ENCODE assay signal across 16 cellular contexts in genomic region chr18:22108674-22109073, GRCh38.
DNase-seq lines count a peak whose midpoint lies in the region; ATAC-seq, FAIRE-seq and TF ChIP-seq lines count a peak whose summit lies in the region.
"Had no signal": no experiment of that assay in that cellular context is flagged by ENCODE, and none has a peak within 500 bp of the region (broad histone marks: within the 10 kb centered on the region; RNA-seq: fewer than 3 reads in every experiment).

No MANE protein-coding gene starts in this region.

- DNase-seq in Caco-2 (peak; percentile 51 to 62), HuH-7.5 (ENCODE audit: low spot score) (peak; percentile 27), K562 (ENCODE audit: extremely low read depth in 1 of 4, low spot score in 3 of 4) (peak in 1 of 4 experiments; percentile 25), kidney epithelial cell (ENCODE audit: low read depth) (no peak), GM20000 (ENCODE audit: low spot score) (no peak), C1 segment of cervical spinal cord (lab: John Stamatoyannopoulos, UW) (no peak), NCI-H2171 treated with DMSO at 0.1 percent for 48 hours (lab: John Stamatoyannopoulos, UW) (no peak)
- DNase-seq: activated CD4-positive, alpha-beta T cell treated with anti-CD3 and anti-CD28 coated beads, Interleukin-2, amount 50 U/mL, for 48 hours; activated gamma-delta T cell treated with Interleukin-2 at 50 U/mL for 16 hours; NCI-H1092; NCI-H446; T1000 had no signal

- WGBS in K562 (ENCODE audit: insufficient coverage, low coverage, missing lambda C conversion rate), result 72% methylated on average over 2 of the region's 2 CpGs

- no peak overlapping the region for H3K27ac ChIP-seq in K562 (ENCODE audit: extremely low read depth, low read depth, low read length)
- H3K27ac ChIP-seq: prostate gland had no signal

- peak; percentile 40 to 44 for TF ChIP-seq CTCF in Caco-2 (IDR thresholded peaks at IDR 0.05; ENCODE audit: insufficient read depth in 1 of 2, low read depth in 1 of 2, low read length in 1 of 2, severe bottlenecking in 1 of 2, unreplicated experiment in 1 of 2)
- peak; percentile 30 to 37 (median 35); a peak in 3 of 6 replicates for TF ChIP-seq CTCF in K562 (IDR thresholded peaks at IDR 0.05 in 2 of 3, conservative IDR thresholded peaks at IDR 0.05 in 1 of 3; ENCODE audit: insufficient read depth in 2 of 3, low read depth in 1 of 3, low read length in 3 of 3)
- peak; percentile 3 for TF ChIP-seq CTCF in kidney epithelial cell (IDR thresholded peaks at IDR 0.05; ENCODE audit: insufficient read depth, low read length, poor library complexity, severe bottlenecking)
- no peak for TF ChIP-seq CTCF in GM20000 (IDR thresholded peaks at IDR 0.05; ENCODE audit: extremely low read depth, missing control alignments)

- no peak overlapping the region for H3K9ac ChIP-seq in K562 (ENCODE audit: insufficient read depth in 1 of 2, low read depth in 2 of 2, low read length in 2 of 2)

- TF ChIP-seq POLR2A in K562 (conservative IDR thresholded peaks at IDR 0.05), result no peak

- H4K20me1 ChIP-seq in K562 (replicated peaks; ENCODE audit: control insufficient read depth, insufficient read depth, low read length), result no peaks in the 10 kb centered on the region

- intact Hi-C loops in Caco-2 (cut with micrococcal nuclease; ENCODE audit: unreplicated experiment), result loop anchor here (1.0 kb wide), 1 partner anchor 61 kb away; the partner anchor contains the start of gene GATA6
- intact Hi-C loops in K562 (cut with micrococcal nuclease), result no loop called here

- in situ Hi-C loops in K562 (cut with MboI), result no loop called here

- no peaks in the 10 kb centered on the region for H3K36me3 ChIP-seq in Caco-2 (ENCODE audit: control insufficient read depth, insufficient read depth, low read length)
- no peaks in the 10 kb centered on the region for H3K36me3 ChIP-seq in K562 (ENCODE audit: control insufficient read depth, insufficient read depth, low read length)
- H3K36me3 ChIP-seq in kidney epithelial cell (ENCODE audit: control insufficient read depth, insufficient read depth, low read length), result no peaks in the 10 kb centered on the region
- H3K36me3 ChIP-seq: prostate gland had no signal

- no peaks in the 10 kb centered on the region for H3K27me3 Mint-ChIP-seq in Caco-2 (ENCODE audit: insufficient read depth, unreplicated experiment)

- no peak for TF ChIP-seq RAD21 in K562 (CRISPR knock-in tag; conservative IDR thresholded peaks at IDR 0.05 in 1 of 2, IDR thresholded peaks at IDR 0.05 in 1 of 2)

- H3K4me3 ChIP-seq in Caco-2 (ENCODE audit: low read depth, low read length) (no peak overlapping the region), K562 (no peak overlapping the region), kidney epithelial cell (ENCODE audit: low read depth, low read length) (no peak overlapping the region)
- H3K4me3 ChIP-seq: prostate gland had no signal

- ATAC-seq in K562 (peak; percentile 11; the same call in 1 of the 3 replicates), GM21447 (IDR thresholded peaks at IDR 0.05; ENCODE audit: unreplicated experiment) (no peak)
- ATAC-seq: esophagus mucosa; stimulated activated effector memory CD8-positive, alpha-beta T cell treated with anti-CD3 and anti-CD28 coated beads, Interleukin-12 subunit alpha, Interleukin-12 subunit beta, amount 100 ng/mL, for 72 hours had no signal

- TF ChIP-seq EP300 in K562 (IDR thresholded peaks at IDR 0.05; ENCODE audit: low read length), result no peak

- CTCF ChIA-PET in Caco-2 (lab: Charles Lee) (interaction anchor here (0.5 to 1.4 kb wide), 10 partner anchors 17 to 118 kb away, joined by 3 to 5 read pairs (median 3); no protein-coding TSS in a partner anchor), K562 (lab: Yijun Ruan, JAX; ENCODE audit: low intra/inter-chr PET ratio) (no interaction called here)

- H3K9me3 ChIP-seq in Caco-2 (no peaks in the 10 kb centered on the region), K562 (replicated peaks; ENCODE audit: control insufficient read depth, insufficient read depth, low read depth, low read length) (no peaks in the 10 kb centered on the region)
- H3K9me3 ChIP-seq: prostate gland had no signal

- no peaks in the 10 kb centered on the region for H3K9me3 Mint-ChIP-seq in Caco-2 (ENCODE audit: unreplicated experiment)
- H3K9me3 Mint-ChIP-seq: stimulated activated effector memory CD8-positive, alpha-beta T cell treated with anti-CD3 and anti-CD28 coated beads, Interleukin-12 subunit alpha, Interleukin-12 subunit beta, amount 100 ng/mL, for 72 hours had no signal

- H3K27me3 ChIP-seq in Caco-2 (replicated peaks; ENCODE audit: control insufficient read depth, insufficient read depth, low read length) (no peaks in the 10 kb centered on the region), K562 (ENCODE audit: control insufficient read depth in 2 of 2, insufficient read depth in 2 of 2, low read length in 2 of 2) (no peaks in the 10 kb centered on the region), kidney epithelial cell (ENCODE audit: control insufficient read depth, insufficient read depth, low read length) (no peaks in the 10 kb centered on the region)

- no peak for FAIRE-seq in K562 (lab: Jason Lieb, UNC)

- no peaks in the 10 kb centered on the region for H3K36me3 Mint-ChIP-seq in Caco-2 (ENCODE audit: insufficient read depth, unreplicated experiment)
- H3K36me3 Mint-ChIP-seq: stimulated activated effector memory CD8-positive, alpha-beta T cell treated with anti-CD3 and anti-CD28 coated beads, Interleukin-12 subunit alpha, Interleukin-12 subunit beta, amount 100 ng/mL, for 72 hours had no signal

- BruUV-seq in Caco-2 (replicated peaks; lab: Mats Ljungman, UMichigan), result no TSS peak
- no TSS peak for BruUV-seq in K562 (replicated peaks; lab: Mats Ljungman, UMichigan)

- H3K4me3 Mint-ChIP-seq in Caco-2 (ENCODE audit: unreplicated experiment), result no peak overlapping the region
- H3K4me3 Mint-ChIP-seq: stimulated activated effector memory CD8-positive, alpha-beta T cell treated with anti-CD3 and anti-CD28 coated beads, Interleukin-12 subunit alpha, Interleukin-12 subunit beta, amount 100 ng/mL, for 72 hours had no signal

- POLR2A ChIA-PET in Caco-2 (lab: Charles Lee) (interaction anchor here (0.6 to 1.2 kb wide), 2 partner anchors 60 to 141 kb away, joined by 3 to 5 read pairs; partner anchors contain the start of gene GATA6), K562 (lab: Yijun Ruan, JAX) (interaction anchor here (0.9 to 2.0 kb wide), 3 partner anchors 10 to 37 kb away, joined by 3 to 7 read pairs (median 4); no protein-coding TSS in a partner anchor)

- peak overlapping the region; percentile 61; the same call in 1 of the 2 replicates for H2AFZ ChIP-seq in K562 (ENCODE audit: low read depth, low read length)

- H3K27ac Mint-ChIP-seq in Caco-2 (ENCODE audit: unreplicated experiment), result peak overlapping the region; percentile 74
- H3K27ac Mint-ChIP-seq: stimulated activated effector memory CD8-positive, alpha-beta T cell treated with anti-CD3 and anti-CD28 coated beads, Interleukin-12 subunit alpha, Interleukin-12 subunit beta, amount 100 ng/mL, for 72 hours had no signal

- H3K79me2 ChIP-seq in K562 (ENCODE audit: control insufficient read depth, insufficient read depth, low read length), result no peaks in the 10 kb centered on the region

- H3K9me1 ChIP-seq in K562 (ENCODE audit: control insufficient read depth, insufficient read depth, low read length), result no peaks in the 10 kb centered on the region

- peaks cover 44% of the 10 kb centered on the region for H3K4me1 Mint-ChIP-seq in Caco-2 (ENCODE audit: low read depth, unreplicated experiment)
- H3K4me1 Mint-ChIP-seq: stimulated activated effector memory CD8-positive, alpha-beta T cell treated with anti-CD3 and anti-CD28 coated beads, Interleukin-12 subunit alpha, Interleukin-12 subunit beta, amount 100 ng/mL, for 72 hours had no signal

- peaks cover 53% of the 10 kb centered on the region for H3K4me1 ChIP-seq in Caco-2
- H3K4me1 ChIP-seq in K562 (replicated peaks in 1 of 2; ENCODE audit: control insufficient read depth in 2 of 2, insufficient read depth in 2 of 2, low read length in 2 of 2), result peaks cover 10 to 28% of the 10 kb centered on the region in 2 experiments
- H3K4me1 ChIP-seq: prostate gland had no signal

- no peak overlapping the region for H3K4me2 ChIP-seq in K562 (ENCODE audit: insufficient read depth, low read length)

TF ChIP-seq in K562, 482 proteins besides CTCF, POLR2A, EP300 and RAD21 (continues in another document):
- no peak for TF ChIP-seq CCNT2 (IDR thresholded peaks at IDR 0.05; ENCODE audit: borderline replicate concordance, extremely low read depth, insufficient read length, low read depth, low read length)
- no peak for TF ChIP-seq MTA3 (IDR thresholded peaks at IDR 0.05; ENCODE audit: borderline replicate concordance)
- no peak for TF ChIP-seq ZC3H11A (IDR thresholded peaks at IDR 0.05; ENCODE audit: low read depth, low read length)
- no peak for TF ChIP-seq MYC (IDR thresholded peaks at IDR 0.05; ENCODE audit: low read depth, low read length)
- TF ChIP-seq MYC (CRISPR knock-in tag; IDR thresholded peaks at IDR 0.05; ENCODE audit: borderline replicate concordance, low read depth), result no peak
- no peak for TF ChIP-seq ETV1 (tag; conservative IDR thresholded peaks at IDR 0.05; ENCODE audit: low read depth)
- no peak for TF ChIP-seq MAX (CRISPR knock-in tag; IDR thresholded peaks at IDR 0.05)
- TF ChIP-seq, protein P1, sequence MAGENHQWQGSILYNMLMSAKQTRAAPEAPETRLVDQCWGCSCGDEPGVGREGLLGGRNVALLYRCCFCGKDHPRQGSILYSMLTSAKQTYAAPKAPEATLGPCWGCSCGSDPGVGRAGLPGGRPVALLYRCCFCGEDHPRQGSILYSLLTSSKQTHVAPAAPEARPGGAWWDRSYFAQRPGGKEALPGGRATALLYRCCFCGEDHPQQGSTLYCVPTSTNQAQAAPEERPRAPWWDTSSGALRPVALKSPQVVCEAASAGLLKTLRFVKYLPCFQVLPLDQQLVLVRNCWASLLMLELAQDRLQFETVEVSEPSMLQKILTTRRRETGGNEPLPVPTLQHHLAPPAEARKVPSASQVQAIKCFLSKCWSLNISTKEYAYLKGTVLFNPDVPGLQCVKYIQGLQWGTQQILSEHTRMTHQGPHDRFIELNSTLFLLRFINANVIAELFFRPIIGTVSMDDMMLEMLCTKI (IDR thresholded peaks at IDR 0.05; ENCODE audit: partially characterized antibody), result no peak

Comparison
In these comparisons a context has a peak if more than half of its experiments do, and no peak if none do; other contexts are left out.
1. DNase-seq: peak in Caco-2 (2 of 2) and HuH-7.5 (single experiment); none in kidney epithelial cell (single experiment), GM20000 (single experiment), C1 segment of cervical spinal cord (0 of 14) and NCI-H2171 treated with DMSO at 0.1 percent for 48 hours (single experiment).